9 cellular contexts compared by ENCODE assay signal in the genomic region with DNA sequence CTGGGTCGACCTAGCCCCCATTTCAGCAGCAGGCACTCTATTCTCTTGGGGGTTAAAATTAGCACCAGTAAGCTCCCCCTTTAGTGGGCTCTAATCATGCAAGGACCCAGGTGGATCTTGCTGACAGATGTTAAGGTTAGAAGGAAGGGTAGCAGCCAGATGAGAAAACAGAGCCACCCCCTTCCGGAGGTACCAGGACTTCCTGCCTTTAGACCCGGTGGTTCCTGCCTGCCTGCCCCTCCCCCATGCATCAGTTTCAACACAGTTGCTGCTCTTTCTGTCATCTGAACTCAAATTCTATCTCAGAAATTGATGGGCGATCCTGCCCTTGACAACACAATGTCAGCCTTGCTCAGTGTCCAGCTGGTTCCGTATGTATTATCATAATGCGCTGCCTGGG.
DNase-seq lines count a peak whose midpoint lies in the region; ATAC-seq, FAIRE-seq and TF ChIP-seq lines count a peak whose summit lies in the region.
"Had no signal": no experiment of that assay in that cellular context is flagged by ENCODE, and none has a peak within 500 bp of the region (broad histone marks: within the 10 kb centered on the region; RNA-seq: fewer than 3 reads in every experiment).

No MANE protein-coding gene starts in this region.

- H3K27ac ChIP-seq in dorsolateral prefrontal cortex: no peak overlapping the region

- H3K4me3 ChIP-seq in mucosa of descending colon (no peak overlapping the region), dorsolateral prefrontal cortex (no peak overlapping the region)

- intact Hi-C loops in mucosa of descending colon (cut with DNase I, micrococcal nuclease): no loop called here
- intact Hi-C loops in dorsolateral prefrontal cortex (cut with DNase I): no loop called here

- no peaks in the 10 kb centered on the region for H3K36me3 ChIP-seq in mucosa of descending colon (ENCODE audit: low read depth)

- TF ChIP-seq CTCF in mucosa of descending colon (IDR thresholded peaks at IDR 0.05) (no peak), dorsolateral prefrontal cortex (IDR thresholded peaks at IDR 0.05 in 54 of 56, conservative IDR thresholded peaks at IDR 0.05 in 2 of 56; ENCODE audit: low read depth in 1 of 56, partially characterized antibody in 56 of 56) (no peak)

- ATAC-seq in HG03103 (IDR thresholded peaks at IDR 0.05; ENCODE audit: low read depth, unreplicated experiment) (peak; percentile 71), mucosa of descending colon (peak; percentile 73)

- H3K27me3 ChIP-seq in dorsolateral prefrontal cortex: peaks cover 0 to 17% (median 0%) of the 10 kb centered on the region in 45 donors

- H3K4me1 ChIP-seq in mucosa of descending colon (ENCODE audit: low read depth): no peaks in the 10 kb centered on the region

- no peaks in the 10 kb centered on the region for H3K9me3 ChIP-seq in mucosa of descending colon

- peak; percentile 36 for DNase-seq in GM19239 (ENCODE audit: insufficient read length, low spot score)
- peak; percentile 37 to 54 for DNase-seq in activated CD4-positive, alpha-beta T cell treated with anti-CD3 and anti-CD28 coated beads, Interleukin-2, amount 50 U/mL, for 48 hours
- DNase-seq in mucosa of descending colon: peak in 2 of 3 donors; percentile 19 to 62
- no peak for DNase-seq in dorsolateral prefrontal cortex
- DNase-seq in islet precursor cell: no peak
- no peak for DNase-seq in HUDEP-2 (lab: John Stamatoyannopoulos, UW; ENCODE audit: unreplicated experiment in 76 of 76)
- no peak for DNase-seq in NCI-H1092 (lab: John Stamatoyannopoulos, UW)
- DNase-seq: IMR-90 had no signal

- peak; percentile 99 for FAIRE-seq in GM19239 (lab: Jason Lieb, UNC)

Comparison
In these comparisons a context has a peak if more than half of its experiments do, and no peak if none do; other contexts are left out.
1. DNase-seq: peak in GM19239 (single experiment), activated CD4-positive, alpha-beta T cell treated with anti-CD3 and anti-CD28 coated beads, Interleukin-2, amount 50 U/mL, for 48 hours (2 of 2) and mucosa of descending colon (2 of 3); none in dorsolateral prefrontal cortex (0 of 10), islet precursor cell (single experiment), HUDEP-2 (0 of 76) and NCI-H1092 (single experiment).